In genomic region chrX:6279277-6279909, GRCh38 we compare ENCODE assay signal across 25 cellular contexts. TPM values are rescaled to one million over a fixed set of nuclear protein-coding genes. Genes with fewer than 3 reads are reported as not detected.
"Had no signal": no experiment of that assay in that cellular context is flagged by ENCODE, and none has a peak within 500 bp of the region (broad histone marks: within the 10 kb centered on the region; RNA-seq: fewer than 3 reads in every experiment).

No MANE protein-coding gene starts in this region.

- H3K27me3 Mint-ChIP-seq: activated naive CD8-positive, alpha-beta T cell treated with anti-CD3 and anti-CD28 coated beads for 36 hours; effector memory CD8-positive, alpha-beta T cell; stimulated activated naive CD8-positive, alpha-beta T cell treated with anti-CD3 and anti-CD28 coated beads, Interleukin-15, Interleukin-2, amounts not matched to agents 100 ng/mL and 50 ng/mL, for 24 hours had no signal

- H3K4me3 ChIP-seq: ascending aorta, right lobe of liver, thoracic aorta had no signal

- H3K36me3 ChIP-seq: ascending aorta, brain microvascular endothelial cell, right lobe of liver, thoracic aorta had no signal

- H3K27me3 ChIP-seq: ascending aorta, brain microvascular endothelial cell, right lobe of liver had no signal

- ATAC-seq: effector memory CD8-positive, alpha-beta T cell; esophagus mucosa; left colon; naive thymus-derived CD8-positive, alpha-beta T cell; right lobe of liver had no signal

- DNase-seq: activated CD4-positive, alpha-beta T cell treated with anti-CD3 and anti-CD28 coated beads for 48 hours; activated CD4-positive, alpha-beta T cell treated with anti-CD3 and anti-CD28 coated beads, Interleukin-2, amount 50 U/mL, for 48 hours; activated CD8-positive, alpha-beta memory T cell treated with anti-CD3 and anti-CD28 coated beads for 24 hours; activated effector memory CD4-positive, alpha-beta T cell treated with Interleukin-2 at 50 U/mL for 16 hours; activated naive CD4-positive, alpha-beta T cell treated with Interleukin-2 at 50 U/mL for 16 hours; activated naive CD8-positive, alpha-beta T cell treated with anti-CD3 and anti-CD28 coated beads for 36 hours; brain microvascular endothelial cell; cortex of kidney; effector memory CD8-positive, alpha-beta T cell; foreskin fibroblast; hippocampal formation; immature natural killer cell; kidney; left colon; naive thymus-derived CD8-positive, alpha-beta T cell; right lobe of liver; stimulated activated CD4-positive, alpha-beta T cell treated with anti-CD3 and anti-CD28 coated beads, Interleukin-4, amount 100 ng/mL, for 1 hour; trophoblast cell had no signal

- H3K4me1 Mint-ChIP-seq: activated naive CD8-positive, alpha-beta T cell treated with anti-CD3 and anti-CD28 coated beads for 36 hours; immature natural killer cell; memory B cell; naive thymus-derived CD8-positive, alpha-beta T cell had no signal

- H3K4me3 Mint-ChIP-seq: activated naive CD8-positive, alpha-beta T cell treated with anti-CD3 and anti-CD28 coated beads for 36 hours; effector memory CD8-positive, alpha-beta T cell; immature natural killer cell; memory B cell; naive thymus-derived CD8-positive, alpha-beta T cell; neural crest cell; stimulated activated naive CD8-positive, alpha-beta T cell treated with anti-CD3 and anti-CD28 coated beads, Interleukin-15, Interleukin-2, amounts not matched to agents 100 ng/mL and 50 ng/mL, for 24 hours had no signal

- H3K27ac ChIP-seq: ascending aorta, brain microvascular endothelial cell, right lobe of liver, thoracic aorta had no signal

- H3K4me1 ChIP-seq: ascending aorta, right lobe of liver had no signal

- H3K9me3 Mint-ChIP-seq: activated naive CD8-positive, alpha-beta T cell treated with anti-CD3 and anti-CD28 coated beads for 36 hours; stimulated activated naive CD8-positive, alpha-beta T cell treated with anti-CD3 and anti-CD28 coated beads, Interleukin-15, Interleukin-2, amounts not matched to agents 100 ng/mL and 50 ng/mL, for 24 hours had no signal

- H3K27ac Mint-ChIP-seq: activated naive CD8-positive, alpha-beta T cell treated with anti-CD3 and anti-CD28 coated beads for 36 hours; effector memory CD8-positive, alpha-beta T cell; immature natural killer cell; memory B cell; naive thymus-derived CD8-positive, alpha-beta T cell; stimulated activated naive CD8-positive, alpha-beta T cell treated with anti-CD3 and anti-CD28 coated beads, Interleukin-15, Interleukin-2, amounts not matched to agents 100 ng/mL and 50 ng/mL, for 24 hours had no signal

- H3K36me3 Mint-ChIP-seq: activated naive CD8-positive, alpha-beta T cell treated with anti-CD3 and anti-CD28 coated beads for 36 hours; immature natural killer cell; memory B cell; naive thymus-derived CD8-positive, alpha-beta T cell had no signal

RNA-seq across cellular contexts. Expression of gene NLGN4X, which starts 50.7 kb away (rescaled TPM):
- total RNA-seq: activated naive CD8-positive, alpha-beta T cell treated with anti-CD3 and anti-CD28 coated beads for 36 hours; naive thymus-derived CD8-positive, alpha-beta T cell; T-helper 1 cell treated with Interleukin-12 subunit alpha and Interleukin-12 subunit beta and Interleukin-4 antibody, amounts not matched to agents 30 ng/mL and 1 ng/mL, for 36 hours had no signal
- polyA plus RNA-seq: immature natural killer cell; naive thymus-derived CD8-positive, alpha-beta T cell had no signal
